In genomic region chr1:173714759-173715537, GRCh38 we compare ENCODE assay signal across 8 cellular contexts. TPM values are rescaled to one million over a fixed set of nuclear protein-coding genes. Genes with fewer than 3 reads are reported as not detected.
A peak's percentile ranks its signal among the peaks of the same experiment; 100 is the strongest.
DNase-seq lines count a peak whose midpoint lies in the region; ATAC-seq, FAIRE-seq and TF ChIP-seq lines count a peak whose summit lies in the region.

Gene KLHL20, plus strand, starts transcription at chr1:173714981. Its CDS starts 1,063 bp downstream, at chr1:173716044.

- peak; percentile 83 for FAIRE-seq in keratinocyte (lab: Jason Lieb, UNC)

- H2AFZ ChIP-seq in keratinocyte (ENCODE audit: control insufficient read depth, low read length), result peak within 1 kb of the TSS; percentile 90

- H3K9me3 ChIP-seq in keratinocyte (ENCODE audit: control insufficient read depth, low read depth, low read length), result no peaks in the 10 kb centered on the region

- H3K4me2 ChIP-seq in keratinocyte (ENCODE audit: control insufficient read depth, extremely low read depth, insufficient read depth, low read depth, low read length), result peak within 1 kb of the TSS; percentile 95

- no peaks in the 10 kb centered on the region for H4K20me1 ChIP-seq in keratinocyte (ENCODE audit: control insufficient read depth, extremely low read depth, insufficient read depth, low read length)

- peak; percentile 96 for ATAC-seq in GM19035 (IDR thresholded peaks at IDR 0.05; ENCODE audit: unreplicated experiment)
- ATAC-seq in HG03354 (IDR thresholded peaks at IDR 0.05; ENCODE audit: poor library complexity, severe bottlenecking, unreplicated experiment), result peak; percentile 98
- peak; percentile 97 to 99 for ATAC-seq in activated CD4-positive, CD25-positive, alpha-beta regulatory T cell treated with anti-CD3 and anti-CD28 coated beads, Interleukin-2, amount 50 U/mL, for 24 hours

- H3K9ac ChIP-seq in keratinocyte (ENCODE audit: control insufficient read depth, extremely low read depth, insufficient read depth, low read length), result peak within 1 kb of the TSS; percentile 82

- H3K4me1 ChIP-seq in keratinocyte (ENCODE audit: control insufficient read depth, extremely low read depth, insufficient read depth, low read length), result peaks cover 4% of the 10 kb centered on the region

- H3K27me3 ChIP-seq in keratinocyte (ENCODE audit: control insufficient read depth, extremely low read depth, insufficient read depth, low read length), result no peaks in the 10 kb centered on the region

- H3K9me1 ChIP-seq in keratinocyte (ENCODE audit: control insufficient read depth, extremely low read depth, insufficient read depth, low read length), result no peaks in the 10 kb centered on the region

- dilution Hi-C loops in keratinocyte (cut with MboI; ENCODE audit: extremely low pct_ligation_motif_present, low sequenced_read_pairs), result no loop called here

- H3K79me2 ChIP-seq in keratinocyte (ENCODE audit: control insufficient read depth, insufficient read depth, low read length), result peaks cover 27% of the 10 kb centered on the region

- peak within 1 kb of the TSS; percentile 64 to 85 (median 74) for H3K4me3 ChIP-seq in keratinocyte (ENCODE audit: control insufficient read depth in 2 of 3, extremely low read depth in 1 of 3, insufficient read depth in 2 of 3, low read depth in 1 of 3, low read length in 3 of 3)

- H3K36me3 ChIP-seq in keratinocyte (ENCODE audit: control insufficient read depth in 2 of 2, extremely low read depth in 1 of 2, insufficient read depth in 2 of 2, low read length in 2 of 2), result no peaks in the 10 kb centered on the region

- TF ChIP-seq CTCF in keratinocyte (optimal IDR thresholded peaks at IDR 0.05 in 1 of 3, IDR thresholded peaks at IDR 0.05 in 1 of 3, conservative IDR thresholded peaks at IDR 0.05 in 1 of 3; ENCODE audit: extremely low read depth in 1 of 3, insufficient read depth in 2 of 3, low read length in 3 of 3), result no peak

- H3K27ac ChIP-seq in keratinocyte (ENCODE audit: control insufficient read depth, insufficient read depth, low read length), result peak within 1 kb of the TSS; percentile 66

- DNase-seq in AG20443 (ENCODE audit: low spot score) (peak; percentile 93), NCI-H446 treated with DMSO at 0.1 percent for 48 hours (lab: John Stamatoyannopoulos, UW) (peak; percentile 87), cerebellar cortex (ENCODE audit: low spot score) (peak; percentile 91), keratinocyte (ENCODE audit: low read depth, low spot score) (peak; percentile 1)
- peak; percentile 61 to 70 for DNase-seq in stimulated activated CD4-positive, alpha-beta T cell treated with anti-CD3 and anti-CD28 coated beads, Interleukin-15, amount 100 ng/mL, for 1 hour (ENCODE audit: low read depth in 1 of 2, low spot score in 1 of 2)

RNA-seq across cellular contexts. Expression of gene KLHL20, which starts in this region (rescaled TPM):
- polyA plus RNA-seq in keratinocyte, result 12.9 to 17.4 TPM (median 16.6 TPM) in 3 replicates
- polyA plus RNA-seq in keratinocyte (2011; ENCODE audit: low read depth), result 10.7 TPM
- 8.7 and 13.9 TPM in 2 replicates for polyA plus RNA-seq in keratinocyte (2011; cell fraction: cytosol; rRNA removed)
- polyA plus RNA-seq in keratinocyte (2011; cell fraction: nucleus; rRNA removed), result 22.0 and 29.7 TPM in 2 replicates
- 11.3 and 12.6 TPM in 2 replicates for polyA plus RNA-seq in keratinocyte (2012; ENCODE audit: low replicate concordance)
- 16.9 to 20.9 TPM (median 20.3 TPM) in 3 replicates for polyA minus RNA-seq in keratinocyte
- polyA minus RNA-seq in keratinocyte (2011; cell fraction: cytosol; rRNA and poly(A)+ RNA removed), result 6.9 TPM
- 16.9 and 31.5 TPM in 2 replicates for polyA minus RNA-seq in keratinocyte (2011; cell fraction: nucleus; rRNA and poly(A)+ RNA removed)

Comparison
In these comparisons a context has a peak if more than half of its experiments do, and no peak if none do; other contexts are left out.
1. Peak in every context shown above with its lines: DNase-seq, ATAC-seq, H3K4me3 ChIP-seq and H3K27ac ChIP-seq.
2. DNase-seq: peak in every context shown above with its lines; median percentile 93 in AG20443; 91 in cerebellar cortex; 87 in NCI-H446 treated with DMSO at 0.1 percent for 48 hours; 66 in stimulated activated CD4-positive, alpha-beta T cell treated with anti-CD3 and anti-CD28 coated beads, Interleukin-15, amount 100 ng/mL, for 1 hour; 1 in keratinocyte.